Comparison of ENCODE assay signal across 7 cellular contexts in genomic region chr9:35756743-35757526, GRCh38. TPM values are rescaled to one million over a fixed set of nuclear protein-coding genes. Genes with fewer than 3 reads are reported as not detected.
DNase-seq lines count a peak whose midpoint lies in the region; ATAC-seq and TF ChIP-seq lines count a peak whose summit lies in the region.

No MANE protein-coding gene starts in this region.

- 4 to 5% methylated on average over 36 to 37 of the region's 53 CpGs for WGBS in mesodermal cell (ENCODE audit: insufficient coverage in 2 of 2), 2 experiments

- H3K27ac Mint-ChIP-seq in activated CD4-positive, alpha-beta T cell treated with anti-CD3 and anti-CD28 coated beads, Interleukin-2, amount 10 ng/mL, durations not matched to agents 7 days and 5 days, result peak overlapping the region; percentile 94
- H3K27ac Mint-ChIP-seq in effector memory CD8-positive, alpha-beta T cell, result peak overlapping the region; percentile 93 to 96

- peak; percentile 47 for DNase-seq in NCI-H2081 treated with DMSO at 0.1 percent for 48 hours (lab: John Stamatoyannopoulos, UW)
- peak; percentile 37 for DNase-seq in activated CD4-positive, alpha-beta T cell treated with anti-CD3 and anti-CD28 coated beads, Interleukin-2, amount 10 ng/mL, durations not matched to agents 7 days and 5 days
- peak in 1 of 3 experiments; percentile 64 for DNase-seq in effector memory CD8-positive, alpha-beta T cell
- peak; percentile 35 to 79 for DNase-seq in stimulated activated CD8-positive, alpha-beta memory T cell treated with anti-CD3 and anti-CD28 coated beads, Interleukin-7, amount 100 ng/mL, for 48 hours (ENCODE audit: extremely low read depth in 1 of 2, low read depth in 1 of 2)

- peak overlapping the region; percentile 73 for H3K27ac ChIP-seq in mesodermal cell (ENCODE audit: low read depth, low read length, severe bottlenecking)

- ATAC-seq in HG02588 (IDR thresholded peaks at IDR 0.05; ENCODE audit: unreplicated experiment), result peak; percentile 61
- peak; percentile 90 for ATAC-seq in effector memory CD8-positive, alpha-beta T cell (replicated peaks)

- H3K4me3 ChIP-seq in GM12875 (ENCODE audit: low read depth, low read length) (peak overlapping the region; percentile 55), mesodermal cell (ENCODE audit: extremely low read depth, insufficient read depth, low read length, poor library complexity, severe bottlenecking) (peak overlapping the region; percentile 50)

- peaks cover 31% of the 10 kb centered on the region for H3K36me3 ChIP-seq in mesodermal cell (ENCODE audit: control insufficient read depth, insufficient read depth, low read length)

- CTCF ChIA-PET in activated CD4-positive, alpha-beta T cell treated with anti-CD3 and anti-CD28 coated beads, Interleukin-2, amount 10 ng/mL, durations not matched to agents 7 days and 5 days (lab: Charles Lee), result interaction anchor here (0.5 to 4.2 kb wide), 22 partner anchors 8 to 153 kb away, joined by 3 to 38 read pairs (median 4); partner anchors contain the start of genes CREB3, HINT2, SPAG8 and TLN1

- POLR2A ChIA-PET in activated CD4-positive, alpha-beta T cell treated with anti-CD3 and anti-CD28 coated beads, Interleukin-2, amount 10 ng/mL, durations not matched to agents 7 days and 5 days (lab: Charles Lee), result no interaction called here

- no peaks in the 10 kb centered on the region for H3K9me3 ChIP-seq in mesodermal cell (ENCODE audit: control insufficient read depth, low read length)

- H3K4me1 Mint-ChIP-seq in activated CD4-positive, alpha-beta T cell treated with anti-CD3 and anti-CD28 coated beads, Interleukin-2, amount 10 ng/mL, durations not matched to agents 7 days and 5 days, result peaks cover 45% of the 10 kb centered on the region
- peaks cover 22 to 40% of the 10 kb centered on the region in 2 donors for H3K4me1 Mint-ChIP-seq in effector memory CD8-positive, alpha-beta T cell (ENCODE audit: low read depth in 2 of 2)

- peaks cover 24% of the 10 kb centered on the region for H3K36me3 Mint-ChIP-seq in activated CD4-positive, alpha-beta T cell treated with anti-CD3 and anti-CD28 coated beads, Interleukin-2, amount 10 ng/mL, durations not matched to agents 7 days and 5 days (ENCODE audit: low read depth)
- peaks cover 14% of the 10 kb centered on the region for H3K36me3 Mint-ChIP-seq in effector memory CD8-positive, alpha-beta T cell (ENCODE audit: insufficient read depth)

- no peak for TF ChIP-seq CTCF in GM12875 (IDR thresholded peaks at IDR 0.05; ENCODE audit: borderline replicate concordance, insufficient read depth, low read depth, low read length)

- H3K4me1 ChIP-seq in mesodermal cell (ENCODE audit: control insufficient read depth, insufficient read depth, low read length, poor library complexity, severe bottlenecking), result peaks cover 17% of the 10 kb centered on the region

- no peaks in the 10 kb centered on the region for H3K27me3 Mint-ChIP-seq in activated CD4-positive, alpha-beta T cell treated with anti-CD3 and anti-CD28 coated beads, Interleukin-2, amount 10 ng/mL, durations not matched to agents 7 days and 5 days
- H3K27me3 Mint-ChIP-seq in effector memory CD8-positive, alpha-beta T cell, result no peaks in the 10 kb centered on the region

- no peaks in the 10 kb centered on the region for H3K9me3 Mint-ChIP-seq in activated CD4-positive, alpha-beta T cell treated with anti-CD3 and anti-CD28 coated beads, Interleukin-2, amount 10 ng/mL, durations not matched to agents 7 days and 5 days
- H3K9me3 Mint-ChIP-seq in effector memory CD8-positive, alpha-beta T cell, result no peaks in the 10 kb centered on the region

- peak overlapping the region; percentile 91 for H3K4me3 Mint-ChIP-seq in activated CD4-positive, alpha-beta T cell treated with anti-CD3 and anti-CD28 coated beads, Interleukin-2, amount 10 ng/mL, durations not matched to agents 7 days and 5 days
- H3K4me3 Mint-ChIP-seq in effector memory CD8-positive, alpha-beta T cell, result peak overlapping the region; percentile 91 to 99

RNA-seq across cellular contexts. Expression of gene MSMP, which starts 2.9 kb away (rescaled TPM):
- total RNA-seq in activated CD4-positive, alpha-beta T cell treated with anti-CD3 and anti-CD28 coated beads, Interleukin-2, amount 10 ng/mL, durations not matched to agents 7 days and 5 days, result not detected
- 1.4 TPM for polyA plus RNA-seq in mesodermal cell (2013, experiment 1 of 2)
- not detected for polyA plus RNA-seq in mesodermal cell (2013, experiment 2 of 2)

RNA-seq across cellular contexts. Expression of gene RGP1, which starts 7.8 kb away (rescaled TPM):
- total RNA-seq in activated CD4-positive, alpha-beta T cell treated with anti-CD3 and anti-CD28 coated beads, Interleukin-2, amount 10 ng/mL, durations not matched to agents 7 days and 5 days, result 10 to 100 TPM; 24.7 to 28.4 TPM
- polyA plus RNA-seq in mesodermal cell (2013, experiment 1 of 2), result 19.8 TPM
- 18.2 TPM for polyA plus RNA-seq in mesodermal cell (2013, experiment 2 of 2)

RNA-seq across cellular contexts. Expression of gene GBA2, which starts 7.9 kb away (rescaled TPM):
- 10 to 100 TPM; 42.8 to 44.1 TPM for total RNA-seq in activated CD4-positive, alpha-beta T cell treated with anti-CD3 and anti-CD28 coated beads, Interleukin-2, amount 10 ng/mL, durations not matched to agents 7 days and 5 days
- 78.5 TPM for polyA plus RNA-seq in mesodermal cell (2013, experiment 1 of 2)
- 58.0 TPM for polyA plus RNA-seq in mesodermal cell (2013, experiment 2 of 2)

RNA-seq across cellular contexts. Expression of gene CREB3, which starts 24.5 kb away (rescaled TPM):
- 10 to 100 TPM; 18.1 to 18.3 TPM for total RNA-seq in activated CD4-positive, alpha-beta T cell treated with anti-CD3 and anti-CD28 coated beads, Interleukin-2, amount 10 ng/mL, durations not matched to agents 7 days and 5 days
- polyA plus RNA-seq in mesodermal cell (2013, experiment 1 of 2), result 34.7 TPM
- 31.3 TPM for polyA plus RNA-seq in mesodermal cell (2013, experiment 2 of 2)

RNA-seq across cellular contexts. Expression of gene TLN1, which starts 24.9 kb away (rescaled TPM):
- 100 to 1,000 TPM; 362 to 422 TPM for total RNA-seq in activated CD4-positive, alpha-beta T cell treated with anti-CD3 and anti-CD28 coated beads, Interleukin-2, amount 10 ng/mL, durations not matched to agents 7 days and 5 days
- polyA plus RNA-seq in mesodermal cell (2013, experiment 1 of 2), result 146 TPM
- 113 TPM for polyA plus RNA-seq in mesodermal cell (2013, experiment 2 of 2)
